Comparison of ENCODE assay signal across 8 cellular contexts in genomic region chr3:19543212-19543841, GRCh38.
DNase-seq lines count a peak whose midpoint lies in the region; ATAC-seq and TF ChIP-seq lines count a peak whose summit lies in the region.

No MANE protein-coding gene starts in this region.

- no peak overlapping the region for H2AK5ac ChIP-seq in mesendoderm (ENCODE audit: low read length)

- H3K79me1 ChIP-seq in mesendoderm (ENCODE audit: low read length): no peaks in the 10 kb centered on the region

- H3K4me1 Mint-ChIP-seq in WTC11: no peaks in the 10 kb centered on the region
- peaks cover 21 to 38% of the 10 kb centered on the region in 2 donors for H3K4me1 Mint-ChIP-seq in immature natural killer cell
- H3K4me1 Mint-ChIP-seq in activated T-cell treated with anti-CD3 and anti-CD28 coated beads, Interleukin-2, amount 50 U/mL, for 72 hours (ENCODE audit: low read depth): no peaks in the 10 kb centered on the region

- H3K9ac ChIP-seq in mesendoderm (ENCODE audit: low read length): no peak overlapping the region

- no peak overlapping the region for H3K18ac ChIP-seq in mesendoderm (ENCODE audit: low read length)

- H3K27ac Mint-ChIP-seq in WTC11: no peak overlapping the region
- no peak overlapping the region for H3K27ac Mint-ChIP-seq in immature natural killer cell
- H3K27ac Mint-ChIP-seq in activated T-cell treated with anti-CD3 and anti-CD28 coated beads, Interleukin-2, amount 50 U/mL, for 72 hours: no peak overlapping the region

- H3K79me2 ChIP-seq in mesendoderm (ENCODE audit: control insufficient read depth, insufficient read depth, low read length): no peaks in the 10 kb centered on the region

- H3K4me3 ChIP-seq in cardiac muscle cell (no peak overlapping the region), right atrium auricular region (no peak overlapping the region), HEK293 (ENCODE audit: low read depth, low read length) (no peak overlapping the region), LNCaP clone FGC (ENCODE audit: low read depth, low read length) (no peak overlapping the region), mesendoderm (ENCODE audit: low read length) (no peak overlapping the region)

- H3K4ac ChIP-seq in mesendoderm (ENCODE audit: low read depth, low read length): no peak overlapping the region

- H3K4me1 ChIP-seq in cardiac muscle cell (ENCODE audit: low read depth) (no peaks in the 10 kb centered on the region), right atrium auricular region (no peaks in the 10 kb centered on the region), HEK293 (ENCODE audit: control insufficient read depth, insufficient read depth, low read length) (no peaks in the 10 kb centered on the region), mesendoderm (ENCODE audit: control insufficient read depth, low read depth, low read length) (no peaks in the 10 kb centered on the region)

- no CpG with 5 or more reads among the region's 4 CpGs for WGBS in mesendoderm (ENCODE audit: extremely low coverage, insufficient coverage, low lambda C conversion rate)

- H3K27me3 Mint-ChIP-seq in WTC11 (ENCODE audit: low read depth): no peaks in the 10 kb centered on the region
- H3K27me3 Mint-ChIP-seq in immature natural killer cell (ENCODE audit: low read depth in 3 of 3): peaks cover 0 to 2% (median 1%) of the 10 kb centered on the region in 3 donors
- peaks cover 5% of the 10 kb centered on the region for H3K27me3 Mint-ChIP-seq in activated T-cell treated with anti-CD3 and anti-CD28 coated beads, Interleukin-2, amount 50 U/mL, for 72 hours (ENCODE audit: low read depth)

- no peak overlapping the region for H4K8ac ChIP-seq in mesendoderm (ENCODE audit: low read depth, low read length)

- H3K9me3 ChIP-seq in cardiac muscle cell (ENCODE audit: low read depth) (no peaks in the 10 kb centered on the region), right atrium auricular region (no peaks in the 10 kb centered on the region), HEK293 (ENCODE audit: control insufficient read depth, insufficient read depth, low read depth, low read length) (no peaks in the 10 kb centered on the region)

- H3K4me3 Mint-ChIP-seq in WTC11 (no peak overlapping the region), immature natural killer cell (no peak overlapping the region)
- H3K4me3 Mint-ChIP-seq in activated T-cell treated with anti-CD3 and anti-CD28 coated beads, Interleukin-2, amount 50 U/mL, for 72 hours: no peak overlapping the region

- no peak overlapping the region for H2BK15ac ChIP-seq in mesendoderm (replicated peaks; ENCODE audit: low read depth)

- no peak overlapping the region for H3K4me2 ChIP-seq in mesendoderm (ENCODE audit: low read length)

- peak; percentile 0 to 44 for DNase-seq in cardiac muscle cell (ENCODE audit: low read depth in 1 of 2, low spot score in 1 of 2)
- DNase-seq in right atrium auricular region (ENCODE audit: low spot score): no peak
- DNase-seq in LNCaP clone FGC (ENCODE audit: low read depth): peak; percentile 40
- DNase-seq in WTC11 (ENCODE audit: low spot score): peak; percentile 11
- peak; percentile 76 for DNase-seq in mesendoderm
- no peak for DNase-seq in immature natural killer cell
- DNase-seq in activated T-cell treated with anti-CD3 and anti-CD28 coated beads, Interleukin-2, amount 50 U/mL, for 72 hours: no peak

- H3K36me3 ChIP-seq in cardiac muscle cell: no peaks in the 10 kb centered on the region
- no peaks in the 10 kb centered on the region for H3K36me3 ChIP-seq in right atrium auricular region
- no peaks in the 10 kb centered on the region for H3K36me3 ChIP-seq in HEK293 (ENCODE audit: control insufficient read depth in 2 of 2, insufficient read depth in 1 of 2, low read length in 2 of 2)
- H3K36me3 ChIP-seq in mesendoderm (ENCODE audit: control insufficient read depth, insufficient read depth, low read length): no peaks in the 10 kb centered on the region

- POLR2A ChIA-PET in HEK293 (lab: Yijun Ruan, JAX) (no interaction called here), WTC11 (lab: Charles Lee) (no interaction called here)

- H2BK120ac ChIP-seq in mesendoderm (ENCODE audit: low read depth, low read length): no peak overlapping the region

- H3K23ac ChIP-seq in mesendoderm (ENCODE audit: low read length): no peak overlapping the region

- H3K27me3 ChIP-seq in cardiac muscle cell (no peaks in the 10 kb centered on the region), right atrium auricular region (no peaks in the 10 kb centered on the region), mesendoderm (ENCODE audit: insufficient read depth, low read length, poor library complexity) (no peaks in the 10 kb centered on the region)

- ATAC-seq in WTC11: peak; percentile 97
- ATAC-seq in activated T-cell treated with anti-CD3 and anti-CD28 coated beads, Interleukin-2, amount 50 U/mL, for 72 hours (replicated peaks in 1 of 2): no peak

- H3K27ac ChIP-seq in cardiac muscle cell (no peak overlapping the region), right atrium auricular region (no peak overlapping the region), HEK293 (ENCODE audit: extremely low read depth, low read depth, low read length) (no peak overlapping the region), mesendoderm (ENCODE audit: low read depth, low read length) (no peak overlapping the region)

- CTCF ChIA-PET in HEK293 (lab: Yijun Ruan, JAX) (interaction anchor here (0.6 kb wide), 2 partner anchors 184 to 979 kb away, joined by 3 read pairs; no protein-coding TSS in a partner anchor), WTC11 (lab: Charles Lee) (no interaction called here)

- no peak overlapping the region for H3K56ac ChIP-seq in mesendoderm (ENCODE audit: low read length)

- H3K9me3 Mint-ChIP-seq in WTC11: no peaks in the 10 kb centered on the region
- no peaks in the 10 kb centered on the region for H3K9me3 Mint-ChIP-seq in immature natural killer cell
- H3K9me3 Mint-ChIP-seq in activated T-cell treated with anti-CD3 and anti-CD28 coated beads, Interleukin-2, amount 50 U/mL, for 72 hours: no peaks in the 10 kb centered on the region

- H3K36me3 Mint-ChIP-seq in WTC11 (no peaks in the 10 kb centered on the region), immature natural killer cell (no peaks in the 10 kb centered on the region)
- H3K36me3 Mint-ChIP-seq in activated T-cell treated with anti-CD3 and anti-CD28 coated beads, Interleukin-2, amount 50 U/mL, for 72 hours (ENCODE audit: insufficient read depth in 2 of 2): no peaks in the 10 kb centered on the region

- H4K5ac ChIP-seq in mesendoderm (ENCODE audit: low read length): no peak overlapping the region

- no peak overlapping the region for H2BK5ac ChIP-seq in mesendoderm (ENCODE audit: low read length)

- TF ChIP-seq CTCF in cardiac muscle cell (IDR thresholded peaks at IDR 0.05; ENCODE audit: low read depth, low read length) (no peak), right atrium auricular region (IDR thresholded peaks at IDR 0.05) (peak in 1 of 2 donors; percentile 60), HEK293 (tag by site-specific recombination; IDR thresholded peaks at IDR 0.05) (peak; percentile 34; the same call in 1 of the 2 replicates), LNCaP clone FGC (IDR thresholded peaks at IDR 0.05; ENCODE audit: control insufficient read depth, extremely low read depth, insufficient read depth) (peak; percentile 84), WTC11 (IDR thresholded peaks at IDR 0.05) (peak; percentile 27; the same call in 1 of the 2 replicates)

TF ChIP-seq in HEK293, 187 proteins besides CTCF, POLR2A, EP300 and RAD21:
- TF ChIP-seq ZNF654 (tag by site-specific recombination; IDR thresholded peaks at IDR 0.05; ENCODE audit: low read depth) (peak; percentile 51), ZNF24 (tag by site-specific recombination; IDR thresholded peaks at IDR 0.05) (no peak)

TF ChIP-seq in WTC11, 78 proteins besides CTCF, POLR2A, EP300 and RAD21:
- TF ChIP-seq ATF6 (CRISPR knock-in tag; IDR thresholded peaks at IDR 0.05): no peak
- no peak for TF ChIP-seq ATF1 (CRISPR knock-in tag; IDR thresholded peaks at IDR 0.05)
- TF ChIP-seq GRHL2 (CRISPR knock-in tag; IDR thresholded peaks at IDR 0.05; ENCODE audit: insufficient replicate concordance, severe bottlenecking): no peak
- no peak for TF ChIP-seq E2F5 (CRISPR knock-in tag; IDR thresholded peaks at IDR 0.05)

Comparison
In these comparisons a context has a peak if more than half of its experiments do, and no peak if none do; other contexts are left out.
1. DNase-seq: peak in cardiac muscle cell (2 of 2), LNCaP clone FGC (single experiment), WTC11 (single experiment) and mesendoderm (single experiment); none in right atrium auricular region (single experiment), immature natural killer cell (0 of 3) and activated T-cell treated with anti-CD3 and anti-CD28 coated beads, Interleukin-2, amount 50 U/mL, for 72 hours (0 of 2).